Comparison of ENCODE assay signal across 20 cellular contexts in genomic region chr18:48754993-48755473, GRCh38.
A peak's percentile ranks its signal among the peaks of the same experiment; 100 is the strongest.
DNase-seq lines count a peak whose midpoint lies in the region; ATAC-seq, FAIRE-seq and TF ChIP-seq lines count a peak whose summit lies in the region.
"Had no signal": no experiment of that assay in that cellular context is flagged by ENCODE, and none has a peak within 500 bp of the region (broad histone marks: within the 10 kb centered on the region; RNA-seq: fewer than 3 reads in every experiment).

No MANE protein-coding gene starts in this region.

- no peaks in the 10 kb centered on the region for H3K79me2 ChIP-seq in OCI-LY3 (ENCODE audit: low read length)

- H3K9me3 ChIP-seq in BLaER1 treated with 17β-estradiol and CSF1 and Interleukin-3, amounts not matched to agents 10 nM and 100 nM (replicated peaks in 1 of 11): no peaks in the 10 kb centered on the region
- H3K9me3 ChIP-seq in OCI-LY3 (ENCODE audit: insufficient read depth, low read length) (no peaks in the 10 kb centered on the region), small intestine (ENCODE audit: control insufficient read depth, low read depth) (no peaks in the 10 kb centered on the region)
- H3K9me3 ChIP-seq: SJSA1 had no signal

- H4K20me1 ChIP-seq in BLaER1 treated with 17β-estradiol and CSF1 and Interleukin-3, amounts not matched to agents 10 nM and 100 nM: peaks cover 0 to 39% (median 9%) of the 10 kb centered on the region in 11 experiments; a peak in 9 of 22 replicates
- H4K20me1 ChIP-seq in OCI-LY3 (ENCODE audit: insufficient read depth, low read length): no peaks in the 10 kb centered on the region

- TF ChIP-seq CTCF in OCI-LY3 (IDR thresholded peaks at IDR 0.05; ENCODE audit: low read depth, low read length) (no peak), coronary artery (IDR thresholded peaks at IDR 0.05) (no peak)

- H3K4me2 ChIP-seq in BLaER1 treated with 17β-estradiol and CSF1 and Interleukin-3, amounts not matched to agents 10 nM and 100 nM: peak overlapping the region in 6 of 11 experiments; percentile 19 to 58 (median 40); a peak in 10 of 22 replicates
- peak overlapping the region; percentile 59 for H3K4me2 ChIP-seq in OCI-LY3 (ENCODE audit: low read length)

- no peak for DNase-seq in coronary artery (ENCODE audit: low spot score)
- DNase-seq in small intestine: no peak
- no peak for DNase-seq in stimulated activated CD4-positive, alpha-beta T cell treated with anti-CD3 and anti-CD28 coated beads, Interleukin-15, amount 100 ng/mL, for 24 hours
- DNase-seq: ACHN; activated CD4-positive, alpha-beta T cell treated with anti-CD3 and anti-CD28 coated beads, Interleukin-2, amount 50 U/mL, for 48 hours; activated T-cell treated with anti-CD3 and anti-CD28 coated beads, Interleukin-2, amount 50 U/mL, for 4 hours; CD8-positive, alpha-beta memory T cell; endodermal cell; foreskin keratinocyte; NCI-H146; NCI-H226 had no signal

- peak; percentile 75 for ATAC-seq in GM18868 (IDR thresholded peaks at IDR 0.05; ENCODE audit: unreplicated experiment)
- peak; percentile 70 for ATAC-seq in HG02571 (IDR thresholded peaks at IDR 0.05; ENCODE audit: unreplicated experiment)
- no peak for ATAC-seq in esophagus mucosa
- ATAC-seq: activated T-cell treated with anti-CD3 and anti-CD28 coated beads, Interleukin-2, amount 50 U/mL, for 4 hours; foreskin keratinocyte; natural killer cell treated with Interleukin-12 subunit alpha and Interleukin-12 subunit beta and Interleukin-15 and Interleukin-18, amount 100 ng/mL, for 72 hours had no signal

- H3K36me3 ChIP-seq in BLaER1 treated with 17β-estradiol and CSF1 and Interleukin-3, amounts not matched to agents 10 nM and 100 nM: peaks cover 0 to 25% (median 16%) of the 10 kb centered on the region in 11 experiments; a peak in 15 of 22 replicates
- peaks cover 7% of the 10 kb centered on the region for H3K36me3 ChIP-seq in OCI-LY3 (replicated peaks; ENCODE audit: low read depth, low read length)
- no peaks in the 10 kb centered on the region for H3K36me3 ChIP-seq in small intestine (ENCODE audit: control insufficient read depth in 2 of 2, insufficient read depth in 2 of 2, low read length in 2 of 2)

- H3K27ac ChIP-seq in BLaER1 treated with 17β-estradiol and CSF1 and Interleukin-3, amounts not matched to agents 10 nM and 100 nM: no peak overlapping the region
- H3K27ac ChIP-seq in OCI-LY3 (ENCODE audit: low read length): peak overlapping the region; percentile 49
- no peak overlapping the region for H3K27ac ChIP-seq in coronary artery
- no peak overlapping the region for H3K27ac ChIP-seq in small intestine (ENCODE audit: low read depth in 1 of 2, low read length in 1 of 2)
- H3K27ac ChIP-seq: foreskin keratinocyte, SJSA1 had no signal

- 79 to 93% (median 82%) methylated on average over 6 of the region's 6 CpGs for WGBS in small intestine, 3 donors

- H3K9ac ChIP-seq in BLaER1 treated with 17β-estradiol and CSF1 and Interleukin-3, amounts not matched to agents 10 nM and 100 nM: no peak overlapping the region
- H3K9ac ChIP-seq in OCI-LY3 (ENCODE audit: low read length): peak overlapping the region; percentile 7; the same call in 1 of the 2 replicates

- no peak overlapping the region for H2AFZ ChIP-seq in OCI-LY3 (ENCODE audit: low read depth, low read length)

- no peaks in the 10 kb centered on the region for H3K27me3 ChIP-seq in BLaER1 treated with 17β-estradiol and CSF1 and Interleukin-3, amounts not matched to agents 10 nM and 100 nM
- H3K27me3 ChIP-seq in OCI-LY3 (ENCODE audit: low read depth, low read length): no peaks in the 10 kb centered on the region
- H3K27me3 ChIP-seq in small intestine (ENCODE audit: control insufficient read depth in 2 of 2, insufficient read depth in 2 of 2, low read length in 2 of 2): no peaks in the 10 kb centered on the region
- H3K27me3 ChIP-seq: foreskin keratinocyte, SJSA1 had no signal

- peaks cover 8 to 33% (median 18%) of the 10 kb centered on the region in 10 experiments for H3K4me1 ChIP-seq in BLaER1 treated with 17β-estradiol and CSF1 and Interleukin-3, amounts not matched to agents 10 nM and 100 nM
- H3K4me1 ChIP-seq in OCI-LY3 (ENCODE audit: low read length): peaks cover 22% of the 10 kb centered on the region
- no peaks in the 10 kb centered on the region for H3K4me1 ChIP-seq in small intestine (ENCODE audit: control insufficient read depth in 2 of 2, insufficient read depth in 1 of 2, low read depth in 1 of 2, low read length in 1 of 2)
- H3K4me1 ChIP-seq: foreskin keratinocyte had no signal

- FAIRE-seq in small intestine (lab: Jason Lieb, UNC): no peak
- FAIRE-seq: HTR-8/SVneo had no signal

- no peak overlapping the region for H3K4me3 ChIP-seq in BLaER1 treated with 17β-estradiol and CSF1 and Interleukin-3, amounts not matched to agents 10 nM and 100 nM
- H3K4me3 ChIP-seq in OCI-LY3 (ENCODE audit: low read length) (peak overlapping the region; percentile 2; the same call in 1 of the 2 replicates), coronary artery (no peak overlapping the region), small intestine (ENCODE audit: low read depth in 1 of 2, low read length in 2 of 2) (no peak overlapping the region)
- H3K4me3 ChIP-seq: lung, SJSA1 had no signal
